18 cellular contexts compared by ENCODE assay signal in the genomic region with DNA sequence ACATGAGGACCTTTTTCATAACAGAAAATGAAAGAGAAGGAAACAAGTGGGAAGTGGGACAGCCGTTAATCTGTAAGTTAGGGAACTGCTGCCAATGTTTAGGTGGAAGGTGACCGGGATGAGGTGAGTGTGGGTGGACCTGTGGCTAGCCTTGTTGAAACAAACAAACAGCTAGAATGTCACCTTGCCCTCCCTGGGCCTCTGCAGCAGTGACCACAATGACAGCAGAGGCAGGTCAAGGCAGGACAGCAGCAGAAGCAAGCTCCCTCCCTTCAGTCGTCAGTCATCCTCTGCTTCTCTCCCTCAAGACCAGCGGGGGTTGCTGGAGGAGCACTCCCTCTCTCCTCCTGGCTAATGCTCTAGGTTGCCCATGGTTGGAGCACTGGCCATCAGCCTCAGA.
DNase-seq lines count a peak whose midpoint lies in the region; ATAC-seq and TF ChIP-seq lines count a peak whose summit lies in the region.
"Had no signal": no experiment of that assay in that cellular context is flagged by ENCODE, and none has a peak within 500 bp of the region (broad histone marks: within the 10 kb centered on the region; RNA-seq: fewer than 3 reads in every experiment).

No MANE protein-coding gene starts in this region.

- no peaks in the 10 kb centered on the region for H3K9me2 ChIP-seq in GM23338 (ENCODE audit: insufficient read depth)

- H3K27ac ChIP-seq in GM23338 (ENCODE audit: low read depth) = no peak overlapping the region
- no peak overlapping the region for H3K27ac ChIP-seq in SJCRH30
- H3K27ac ChIP-seq: A549, epithelial cell of prostate, ovary had no signal

- H3K4me1 Mint-ChIP-seq in GM23338 = peaks cover 36% of the 10 kb centered on the region
- peaks cover 45% of the 10 kb centered on the region for H3K4me1 Mint-ChIP-seq in glutamatergic neuron (ENCODE audit: low read depth, unreplicated experiment)
- H3K4me1 Mint-ChIP-seq: activated T-helper 17 cell treated with anti-CD3 and anti-CD28 coated beads, Interleukin-2, amount 50 U/mL, for 72 hours had no signal

- H3K36me3 Mint-ChIP-seq in GM23338 (ENCODE audit: low read depth) = no peaks in the 10 kb centered on the region; the same call in 2 of the 3 replicates
- H3K36me3 Mint-ChIP-seq in glutamatergic neuron (ENCODE audit: unreplicated experiment) = no peaks in the 10 kb centered on the region

- no peaks in the 10 kb centered on the region for H3K27me3 ChIP-seq in GM23338 (ENCODE audit: insufficient read depth)
- no peaks in the 10 kb centered on the region for H3K27me3 ChIP-seq in SJCRH30
- H3K27me3 ChIP-seq: ovary, spleen had no signal

- H3K9me3 Mint-ChIP-seq in GM23338 (no peaks in the 10 kb centered on the region), glutamatergic neuron (ENCODE audit: unreplicated experiment) (peaks cover 2% of the 10 kb centered on the region)
- H3K9me3 Mint-ChIP-seq: activated T-helper 17 cell treated with anti-CD3 and anti-CD28 coated beads, Interleukin-2, amount 50 U/mL, for 72 hours; CD4-positive, alpha-beta T cell; stimulated activated naive B cell treated with anti-CD40 and anti-IgM and Interleukin-4, amounts not matched to agents 10 μg/mL and 1 μg/mL and 100 μg/mL, for 72 hours had no signal

- H3K4me2 ChIP-seq in GM23338 = no peak overlapping the region
- H3K4me2 ChIP-seq: A549 had no signal

- peaks cover 2% of the 10 kb centered on the region for H3K27me3 Mint-ChIP-seq in GM23338 (ENCODE audit: insufficient read depth, low read depth, poor library complexity)
- H3K27me3 Mint-ChIP-seq in glutamatergic neuron (ENCODE audit: unreplicated experiment) = peaks cover 2% of the 10 kb centered on the region
- H3K27me3 Mint-ChIP-seq: activated T-helper 17 cell treated with anti-CD3 and anti-CD28 coated beads, Interleukin-2, amount 50 U/mL, for 72 hours; CD4-positive, alpha-beta T cell; stimulated activated naive B cell treated with anti-CD40 and anti-IgM and Interleukin-4, amounts not matched to agents 10 μg/mL and 1 μg/mL and 100 μg/mL, for 72 hours had no signal

- ATAC-seq in GM23338 = peak; percentile 79
- ATAC-seq in left colon = peak; percentile 61
- ATAC-seq: A549; activated T-helper 17 cell treated with anti-CD3 and anti-CD28 coated beads, Interleukin-2, amount 50 U/mL, for 72 hours; Panc1; stimulated activated naive B cell treated with anti-CD40 and anti-IgM and Interleukin-4, amounts not matched to agents 10 μg/mL and 1 μg/mL and 100 μg/mL, for 72 hours had no signal

- H4K20me1 ChIP-seq in GM23338 (replicated peaks; ENCODE audit: insufficient read depth) = no peaks in the 10 kb centered on the region

- H3K4me3 Mint-ChIP-seq in GM23338 (no peak overlapping the region), glutamatergic neuron (ENCODE audit: unreplicated experiment) (no peak overlapping the region)
- H3K4me3 Mint-ChIP-seq: activated T-helper 17 cell treated with anti-CD3 and anti-CD28 coated beads, Interleukin-2, amount 50 U/mL, for 72 hours; CD4-positive, alpha-beta T cell; stimulated activated naive B cell treated with anti-CD40 and anti-IgM and Interleukin-4, amounts not matched to agents 10 μg/mL and 1 μg/mL and 100 μg/mL, for 72 hours had no signal

- no peaks in the 10 kb centered on the region for H3K79me2 ChIP-seq in GM23338 (replicated peaks; ENCODE audit: insufficient read depth)

- no peak overlapping the region for H2AFZ ChIP-seq in GM23338

- H3K4me3 ChIP-seq in GM23338 (no peak overlapping the region), SJCRH30 (no peak overlapping the region)
- H3K4me3 ChIP-seq: A549, ovary, spleen had no signal

- DNase-seq in NCI-H1105 treated with DMSO at 0.1 percent for 48 hours (lab: John Stamatoyannopoulos, UW) (peak; percentile 64), NCI-H1105 (lab: John Stamatoyannopoulos, UW) (no peak), GM23338 (ENCODE audit: low spot score) (peak; percentile 33), SHP77 treated with DMSO at 0.1 percent for 48 hours (lab: John Stamatoyannopoulos, UW) (peak; percentile 38), left colon (no peak), SJCRH30 (no peak), glutamatergic neuron (no peak)
- DNase-seq in stimulated activated CD4-positive, alpha-beta T cell treated with anti-CD3 and anti-CD28 coated beads, Interleukin-4, amount 100 ng/mL, for 1 hour = no peak
- DNase-seq: activated CD8-positive, alpha-beta memory T cell treated with anti-CD3 and anti-CD28 coated beads for 24 hours; CD4-positive, alpha-beta T cell; ovary; spleen; stimulated activated naive B cell treated with anti-CD40 and anti-IgM and Interleukin-4, amounts not matched to agents 10 μg/mL and 1 μg/mL and 100 μg/mL, for 72 hours; trophoblast cell had no signal

- TF ChIP-seq CTCF in GM23338 (conservative IDR thresholded peaks at IDR 0.05; ENCODE audit: low read depth in 2 of 2) (peak in 1 of 2 experiments; percentile 24; a peak in 1 of 4 replicates), glutamatergic neuron (IDR thresholded peaks at IDR 0.05; ENCODE audit: partially characterized antibody, unreplicated experiment) (no peak)

- peaks cover 8% of the 10 kb centered on the region for H3K4me1 ChIP-seq in GM23338 (ENCODE audit: insufficient read depth)
- H3K4me1 ChIP-seq in SJCRH30 = peaks cover 6% of the 10 kb centered on the region; the same call in 1 of the 2 replicates
- H3K4me1 ChIP-seq: A549 had no signal

- no peaks in the 10 kb centered on the region for H3K9me3 ChIP-seq in SJCRH30 (replicated peaks)
- H3K9me3 ChIP-seq: A549, ovary, spleen had no signal

- H3K36me3 ChIP-seq in GM23338 (ENCODE audit: insufficient read depth) = no peaks in the 10 kb centered on the region
- H3K36me3 ChIP-seq in SJCRH30 = no peaks in the 10 kb centered on the region
- H3K36me3 ChIP-seq: ovary had no signal

- no peaks in the 10 kb centered on the region for H3F3A ChIP-seq in GM23338 (replicated peaks; ENCODE audit: low read depth)

- H3K27ac Mint-ChIP-seq in GM23338 = no peak overlapping the region
- no peak overlapping the region for H3K27ac Mint-ChIP-seq in glutamatergic neuron (ENCODE audit: unreplicated experiment)
- H3K27ac Mint-ChIP-seq: activated T-helper 17 cell treated with anti-CD3 and anti-CD28 coated beads, Interleukin-2, amount 50 U/mL, for 72 hours; CD4-positive, alpha-beta T cell; stimulated activated naive B cell treated with anti-CD40 and anti-IgM and Interleukin-4, amounts not matched to agents 10 μg/mL and 1 μg/mL and 100 μg/mL, for 72 hours had no signal

- intact Hi-C loops in left colon (cut with DNase I, micrococcal nuclease) = no loop called here

TF ChIP-seq in GM23338, 12 proteins besides CTCF, POLR2A, EP300 and RAD21:
- TF ChIP-seq POLR2AphosphoS5 (IDR thresholded peaks at IDR 0.05; ENCODE audit: low read depth) = no peak

Comparison
In these comparisons a context has a peak if more than half of its experiments do, and no peak if none do; other contexts are left out.
1. DNase-seq: peak in NCI-H1105 treated with DMSO at 0.1 percent for 48 hours (single experiment), GM23338 (single experiment) and SHP77 treated with DMSO at 0.1 percent for 48 hours (single experiment); none in NCI-H1105 (single experiment), left colon (0 of 2), SJCRH30 (0 of 2), glutamatergic neuron (single experiment) and stimulated activated CD4-positive, alpha-beta T cell treated with anti-CD3 and anti-CD28 coated beads, Interleukin-4, amount 100 ng/mL, for 1 hour (single experiment).